ENCODE assay signal across 9 cellular contexts in genomic region chr10:123380491-123381085, GRCh38.
DNase-seq lines count a peak whose midpoint lies in the region; ATAC-seq, FAIRE-seq and TF ChIP-seq lines count a peak whose summit lies in the region.
"Had no signal": no experiment of that assay in that cellular context is flagged by ENCODE, and none has a peak within 500 bp of the region (broad histone marks: within the 10 kb centered on the region; RNA-seq: fewer than 3 reads in every experiment).

No MANE protein-coding gene starts in this region.

- peaks cover 12% of the 10 kb centered on the region for H3K36me3 Mint-ChIP-seq in T-helper 17 cell (ENCODE audit: low read depth)

- peaks cover 24 to 49% (median 35%) of the 10 kb centered on the region in 11 experiments for H3K9me3 ChIP-seq in BLaER1 treated with 17β-estradiol and CSF1 and Interleukin-3, amounts not matched to agents 10 nM and 100 nM (replicated peaks in 1 of 11)
- H3K9me3 ChIP-seq in kidney (ENCODE audit: control insufficient read depth in 1 of 2, low read length in 2 of 2): no peaks in the 10 kb centered on the region
- H3K9me3 ChIP-seq in T-helper 17 cell (ENCODE audit: control insufficient read depth, low read length, poor library complexity, severe bottlenecking): no peaks in the 10 kb centered on the region
- H3K9me3 ChIP-seq: pancreas had no signal

- no peak for ATAC-seq in HG02798 (IDR thresholded peaks at IDR 0.05; ENCODE audit: poor library complexity, unreplicated experiment)
- ATAC-seq in T-helper 17 cell: no peak
- ATAC-seq in activated CD4-positive, CD25-positive, alpha-beta regulatory T cell treated with anti-CD3 and anti-CD28 coated beads, Interleukin-2, amount 50 U/mL, for 24 hours: no peak

- DNase-seq in HT1080 (ENCODE audit: low read depth) (peak; percentile 24), RPMI7951 (ENCODE audit: low read depth) (peak; percentile 31), kidney (no peak), T-helper 17 cell (no peak)
- no peak for DNase-seq in stimulated activated CD4-positive, alpha-beta T cell treated with anti-CD3 and anti-CD28 coated beads, Interleukin-4, amount 100 ng/mL, for 4 hours
- DNase-seq: pancreas had no signal

- H3K4me3 ChIP-seq in BLaER1 treated with 17β-estradiol and CSF1 and Interleukin-3, amounts not matched to agents 10 nM and 100 nM: no peak overlapping the region
- no peak overlapping the region for H3K4me3 ChIP-seq in kidney (ENCODE audit: low read length in 2 of 2)
- H3K4me3 ChIP-seq: pancreas had no signal

- no peak overlapping the region for H3K4me3 Mint-ChIP-seq in T-helper 17 cell

- H3K4me2 ChIP-seq in BLaER1 treated with 17β-estradiol and CSF1 and Interleukin-3, amounts not matched to agents 10 nM and 100 nM: peak overlapping the region in 7 of 11 experiments; percentile 8 to 35 (median 22); a peak in 4 of 22 replicates

- no peaks in the 10 kb centered on the region for H3K27me3 ChIP-seq in BLaER1 treated with 17β-estradiol and CSF1 and Interleukin-3, amounts not matched to agents 10 nM and 100 nM
- H3K27me3 ChIP-seq: pancreas had no signal

- no peak for FAIRE-seq in kidney (lab: Jason Lieb, UNC)
- FAIRE-seq: pancreas had no signal

- intact Hi-C loops in kidney (cut with DNase I): no loop called here

- H4K20me1 ChIP-seq in BLaER1 treated with 17β-estradiol and CSF1 and Interleukin-3, amounts not matched to agents 10 nM and 100 nM: no peaks in the 10 kb centered on the region

- H3K9ac ChIP-seq in BLaER1 treated with 17β-estradiol and CSF1 and Interleukin-3, amounts not matched to agents 10 nM and 100 nM: no peak overlapping the region
- no peak overlapping the region for H3K9ac ChIP-seq in kidney (ENCODE audit: low read length in 2 of 2)

- H3K4me1 ChIP-seq in BLaER1 treated with 17β-estradiol and CSF1 and Interleukin-3, amounts not matched to agents 10 nM and 100 nM: peaks cover 7 to 40% (median 35%) of the 10 kb centered on the region in 10 experiments; a peak in 19 of 20 replicates
- no peaks in the 10 kb centered on the region for H3K4me1 ChIP-seq in kidney (ENCODE audit: control insufficient read depth in 1 of 2, insufficient read depth in 1 of 2, low read depth in 1 of 2, low read length in 2 of 2)

- H3K36me3 ChIP-seq in BLaER1 treated with 17β-estradiol and CSF1 and Interleukin-3, amounts not matched to agents 10 nM and 100 nM: peaks cover 0 to 11% (median 4%) of the 10 kb centered on the region in 11 experiments; a peak in 8 of 22 replicates
- no peaks in the 10 kb centered on the region for H3K36me3 ChIP-seq in kidney (ENCODE audit: control insufficient read depth in 1 of 2, insufficient read depth in 2 of 2, low read length in 2 of 2)
- H3K36me3 ChIP-seq: pancreas had no signal

- no peak overlapping the region for H3K27ac ChIP-seq in BLaER1 treated with 17β-estradiol and CSF1 and Interleukin-3, amounts not matched to agents 10 nM and 100 nM
- no peak overlapping the region for H3K27ac ChIP-seq in kidney (ENCODE audit: low read depth in 2 of 2, low read length in 2 of 2)
- H3K27ac ChIP-seq: pancreas had no signal

- peaks cover 10% of the 10 kb centered on the region for H3K27me3 Mint-ChIP-seq in T-helper 17 cell

- peak; percentile 19 for TF ChIP-seq CTCF in kidney (IDR thresholded peaks at IDR 0.05; ENCODE audit: borderline replicate concordance, extremely low read depth, insufficient read depth)

- H3K4me1 Mint-ChIP-seq in T-helper 17 cell: peaks cover 11% of the 10 kb centered on the region

- no peak overlapping the region for H3K27ac Mint-ChIP-seq in T-helper 17 cell

Comparison
In these comparisons a context has a peak if more than half of its experiments do, and no peak if none do; other contexts are left out.
1. DNase-seq: peak in HT1080 (single experiment) and RPMI7951 (single experiment); none in kidney (single experiment), stimulated activated CD4-positive, alpha-beta T cell treated with anti-CD3 and anti-CD28 coated beads, Interleukin-4, amount 100 ng/mL, for 4 hours (0 of 2) and T-helper 17 cell (0 of 3).